In the genomic region with DNA sequence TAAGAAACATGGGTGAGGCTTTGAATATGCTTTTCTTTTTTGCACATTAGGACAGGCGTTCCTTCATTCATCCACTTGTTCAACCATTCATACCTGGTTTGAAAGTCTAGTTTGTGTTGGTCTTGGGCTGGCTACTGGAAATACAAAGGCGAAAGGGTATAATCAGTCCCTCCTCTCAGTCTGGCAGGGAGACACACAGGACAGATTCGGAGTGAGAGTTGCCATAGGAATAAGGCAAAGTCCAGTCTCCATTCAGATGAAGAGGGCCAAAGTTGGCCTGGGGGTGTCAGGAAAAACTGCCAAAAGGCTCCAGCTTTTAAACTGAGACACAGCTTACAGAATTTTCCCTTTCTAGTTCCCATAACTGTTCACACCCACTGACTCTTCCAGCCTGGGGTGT, we compare ENCODE assay signal across 1 cellular context.
TF ChIP-seq lines count a peak whose summit lies in the region.

No MANE protein-coding gene starts in this region.

TF ChIP-seq in HepG2, 621 proteins besides CTCF, POLR2A, EP300 and RAD21:
- TF ChIP-seq ARID5B (CRISPR knock-in tag; IDR thresholded peaks at IDR 0.05) = no peak
- TF ChIP-seq, protein P1, sequence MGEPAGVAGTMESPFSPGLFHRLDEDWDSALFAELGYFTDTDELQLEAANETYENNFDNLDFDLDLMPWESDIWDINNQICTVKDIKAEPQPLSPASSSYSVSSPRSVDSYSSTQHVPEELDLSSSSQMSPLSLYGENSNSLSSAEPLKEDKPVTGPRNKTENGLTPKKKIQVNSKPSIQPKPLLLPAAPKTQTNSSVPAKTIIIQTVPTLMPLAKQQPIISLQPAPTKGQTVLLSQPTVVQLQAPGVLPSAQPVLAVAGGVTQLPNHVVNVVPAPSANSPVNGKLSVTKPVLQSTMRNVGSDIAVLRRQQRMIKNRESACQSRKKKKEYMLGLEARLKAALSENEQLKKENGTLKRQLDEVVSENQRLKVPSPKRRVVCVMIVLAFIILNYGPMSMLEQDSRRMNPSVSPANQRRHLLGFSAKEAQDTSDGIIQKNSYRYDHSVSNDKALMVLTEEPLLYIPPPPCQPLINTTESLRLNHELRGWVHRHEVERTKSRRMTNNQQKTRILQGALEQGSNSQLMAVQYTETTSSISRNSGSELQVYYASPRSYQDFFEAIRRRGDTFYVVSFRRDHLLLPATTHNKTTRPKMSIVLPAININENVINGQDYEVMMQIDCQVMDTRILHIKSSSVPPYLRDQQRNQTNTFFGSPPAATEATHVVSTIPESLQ (CRISPR knock-in tag; conservative IDR thresholded peaks at IDR 0.05) = no peak
- TF ChIP-seq ZNF780A (CRISPR knock-in tag; IDR thresholded peaks at IDR 0.05) = no peak
- TF ChIP-seq, protein P2, sequence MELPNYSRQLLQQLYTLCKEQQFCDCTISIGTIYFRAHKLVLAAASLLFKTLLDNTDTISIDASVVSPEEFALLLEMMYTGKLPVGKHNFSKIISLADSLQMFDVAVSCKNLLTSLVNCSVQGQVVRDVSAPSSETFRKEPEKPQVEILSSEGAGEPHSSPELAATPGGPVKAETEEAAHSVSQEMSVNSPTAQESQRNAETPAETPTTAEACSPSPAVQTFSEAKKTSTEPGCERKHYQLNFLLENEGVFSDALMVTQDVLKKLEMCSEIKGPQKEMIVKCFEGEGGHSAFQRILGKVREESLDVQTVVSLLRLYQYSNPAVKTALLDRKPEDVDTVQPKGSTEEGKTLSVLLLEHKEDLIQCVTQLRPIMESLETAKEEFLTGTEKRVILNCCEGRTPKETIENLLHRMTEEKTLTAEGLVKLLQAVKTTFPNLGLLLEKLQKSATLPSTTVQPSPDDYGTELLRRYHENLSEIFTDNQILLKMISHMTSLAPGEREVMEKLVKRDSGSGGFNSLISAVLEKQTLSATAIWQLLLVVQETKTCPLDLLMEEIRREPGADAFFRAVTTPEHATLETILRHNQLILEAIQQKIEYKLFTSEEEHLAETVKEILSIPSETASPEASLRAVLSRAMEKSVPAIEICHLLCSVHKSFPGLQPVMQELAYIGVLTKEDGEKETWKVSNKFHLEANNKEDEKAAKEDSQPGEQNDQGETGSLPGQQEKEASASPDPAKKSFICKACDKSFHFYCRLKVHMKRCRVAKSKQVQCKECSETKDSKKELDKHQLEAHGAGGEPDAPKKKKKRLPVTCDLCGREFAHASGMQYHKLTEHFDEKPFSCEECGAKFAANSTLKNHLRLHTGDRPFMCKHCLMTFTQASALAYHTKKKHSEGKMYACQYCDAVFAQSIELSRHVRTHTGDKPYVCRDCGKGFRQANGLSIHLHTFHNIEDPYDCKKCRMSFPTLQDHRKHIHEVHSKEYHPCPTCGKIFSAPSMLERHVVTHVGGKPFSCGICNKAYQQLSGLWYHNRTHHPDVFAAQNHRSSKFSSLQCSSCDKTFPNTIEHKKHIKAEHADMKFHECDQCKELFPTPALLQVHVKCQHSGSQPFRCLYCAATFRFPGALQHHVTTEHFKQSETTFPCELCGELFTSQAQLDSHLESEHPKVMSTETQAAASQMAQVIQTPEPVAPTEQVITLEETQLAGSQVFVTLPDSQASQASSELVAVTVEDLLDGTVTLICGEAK (IDR thresholded peaks at IDR 0.05) = no peak
- TF ChIP-seq, protein P2 (CRISPR knock-in tag; IDR thresholded peaks at IDR 0.05) = no peak
- TF ChIP-seq, protein P3, sequence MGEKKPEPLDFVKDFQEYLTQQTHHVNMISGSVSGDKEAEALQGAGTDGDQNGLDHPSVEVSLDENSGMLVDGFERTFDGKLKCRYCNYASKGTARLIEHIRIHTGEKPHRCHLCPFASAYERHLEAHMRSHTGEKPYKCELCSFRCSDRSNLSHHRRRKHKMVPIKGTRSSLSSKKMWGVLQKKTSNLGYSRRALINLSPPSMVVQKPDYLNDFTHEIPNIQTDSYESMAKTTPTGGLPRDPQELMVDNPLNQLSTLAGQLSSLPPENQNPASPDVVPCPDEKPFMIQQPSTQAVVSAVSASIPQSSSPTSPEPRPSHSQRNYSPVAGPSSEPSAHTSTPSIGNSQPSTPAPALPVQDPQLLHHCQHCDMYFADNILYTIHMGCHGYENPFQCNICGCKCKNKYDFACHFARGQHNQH (CRISPR knock-in tag; IDR thresholded peaks at IDR 0.05) = no peak
- TF ChIP-seq GPN1 (CRISPR knock-in tag; IDR thresholded peaks at IDR 0.05; ENCODE audit: borderline replicate concordance) = no peak
- no peak for TF ChIP-seq TSC22D2 (CRISPR knock-in tag; IDR thresholded peaks at IDR 0.05; ENCODE audit: borderline replicate concordance)
- TF ChIP-seq, protein P4, sequence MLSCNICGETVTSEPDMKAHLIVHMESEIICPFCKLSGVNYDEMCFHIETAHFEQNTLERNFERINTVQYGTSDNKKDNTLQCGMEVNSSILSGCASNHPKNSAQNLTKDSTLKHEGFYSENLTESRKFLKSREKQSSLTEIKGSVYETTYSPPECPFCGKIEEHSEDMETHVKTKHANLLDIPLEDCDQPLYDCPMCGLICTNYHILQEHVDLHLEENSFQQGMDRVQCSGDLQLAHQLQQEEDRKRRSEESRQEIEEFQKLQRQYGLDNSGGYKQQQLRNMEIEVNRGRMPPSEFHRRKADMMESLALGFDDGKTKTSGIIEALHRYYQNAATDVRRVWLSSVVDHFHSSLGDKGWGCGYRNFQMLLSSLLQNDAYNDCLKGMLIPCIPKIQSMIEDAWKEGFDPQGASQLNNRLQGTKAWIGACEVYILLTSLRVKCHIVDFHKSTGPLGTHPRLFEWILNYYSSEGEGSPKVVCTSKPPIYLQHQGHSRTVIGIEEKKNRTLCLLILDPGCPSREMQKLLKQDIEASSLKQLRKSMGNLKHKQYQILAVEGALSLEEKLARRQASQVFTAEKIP (CRISPR knock-in tag; IDR thresholded peaks at IDR 0.05; ENCODE audit: borderline replicate concordance) = no peak
- no peak for TF ChIP-seq NFKB2 (CRISPR knock-in tag; IDR thresholded peaks at IDR 0.05; ENCODE audit: borderline replicate concordance)
- TF ChIP-seq KLF9 (CRISPR knock-in tag; IDR thresholded peaks at IDR 0.05; ENCODE audit: low read depth) = no peak
- TF ChIP-seq NFYB (CRISPR knock-in tag; IDR thresholded peaks at IDR 0.05) = no peak
- TF ChIP-seq ELF1 (CRISPR knock-in tag; IDR thresholded peaks at IDR 0.05) = no peak
- no peak for TF ChIP-seq PCBP1 (IDR thresholded peaks at IDR 0.05; ENCODE audit: borderline replicate concordance, low read depth, low read length)
